In the genomic region with DNA sequence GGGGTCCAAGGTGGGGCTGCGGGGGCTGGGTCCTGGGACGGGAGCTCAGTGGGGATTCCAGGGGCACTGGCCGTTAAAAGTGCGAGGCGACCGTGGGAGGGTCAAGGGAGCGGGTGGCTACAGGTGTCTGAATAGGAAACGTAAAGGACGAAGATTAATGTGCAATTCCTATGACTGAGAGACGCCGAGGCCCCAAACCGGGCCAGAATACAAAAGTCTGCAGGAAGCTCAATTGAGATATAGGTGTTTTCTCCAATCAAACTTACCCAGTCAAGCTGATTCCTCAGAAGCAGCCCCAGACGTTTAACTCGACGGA, we compare ENCODE assay signal across 8 cellular contexts. TPM values are rescaled to one million over a fixed set of nuclear protein-coding genes. Genes with fewer than 3 reads are reported as not detected.
DNase-seq lines count a peak whose midpoint lies in the region; ATAC-seq and TF ChIP-seq lines count a peak whose summit lies in the region.

A gene (minus strand): TSS at position 305 of the 316 bp plus-strand sequence. CDS start 7,247 bp downstream, outside the sequence.

- H3K27me3 ChIP-seq in IMR-90 (ENCODE audit: control insufficient read depth, insufficient read depth, low read length), result no peaks in the 10 kb centered on the region

- H4K8ac ChIP-seq in IMR-90 (ENCODE audit: low read depth in 2 of 2, low read length in 2 of 2), result peak within 1 kb of the TSS; percentile 93 to 98

- peak within 1 kb of the TSS; percentile 98 for H3K14ac ChIP-seq in IMR-90 (replicated peaks; ENCODE audit: low read depth, low read length)

- peak within 1 kb of the TSS; percentile 55; the same call in 1 of the 2 replicates for H2BK20ac ChIP-seq in IMR-90 (ENCODE audit: low read depth, low read length)

- peaks cover 3 to 15% of the 10 kb centered on the region in 2 experiments; a peak in 3 of 4 replicates for H3K79me1 ChIP-seq in IMR-90 (ENCODE audit: low read depth in 1 of 2, low read length in 2 of 2)

- peak within 1 kb of the TSS; percentile 63 for H3K9ac ChIP-seq in IMR-90 (ENCODE audit: low read depth, low read length)

- no peak for TF ChIP-seq RAD21 in IMR-90 (IDR thresholded peaks at IDR 0.05; ENCODE audit: low read length)

- DNase-seq in IMR-90 (no peak), coronary artery (ENCODE audit: low spot score) (peak; percentile 82), mucosa of descending colon (peak in 1 of 3 donors; percentile 71), GM19238 (ENCODE audit: insufficient read length, low spot score) (no peak), GM13976 (ENCODE audit: low spot score) (no peak)
- no peak for DNase-seq in activated effector memory CD4-positive, alpha-beta T cell treated with Interleukin-2 at 50 U/mL for 16 hours

- BruUV-seq in IMR-90 (replicated peaks; lab: Mats Ljungman, UMichigan), result no TSS peak

- H3K4me2 ChIP-seq in IMR-90 (ENCODE audit: low read depth, low read length), result peak within 1 kb of the TSS; percentile 85

- H3K27ac ChIP-seq in IMR-90 (ENCODE audit: insufficient read depth, low read length) (peak within 1 kb of the TSS; percentile 55), coronary artery (peak within 1 kb of the TSS; percentile 63 to 90)

- intact Hi-C loops in IMR-90 (cut with micrococcal nuclease), result loop anchor here (1.0 kb wide), 3 partner anchors 92 to 178 kb away; a partner anchor contains a TSS
- intact Hi-C loops in mucosa of descending colon (cut with DNase I, micrococcal nuclease), result loop anchor here (5.0 kb wide), 1 partner anchor 100 kb away; no protein-coding TSS in a partner anchor

- 0% methylated on average over 3 of the region's 15 CpGs; no CpG with 5 or more reads in 1 of the 2 experiments for WGBS in IMR-90 (ENCODE audit: extremely low coverage in 2 of 2, insufficient read length in 1 of 2), 2 experiments

- peak within 1 kb of the TSS; percentile 84 for H4K91ac ChIP-seq in IMR-90 (ENCODE audit: insufficient read depth, low read depth, low read length)

- POLR2A ChIA-PET in IMR-90 (lab: Charles Lee; ENCODE audit: unreplicated experiment), result interaction anchor here (0.6 to 1.6 kb wide), 5 partner anchors 10 to 131 kb away, joined by 3 to 13 read pairs (median 4); no protein-coding TSS in a partner anchor

- H3K9me3 ChIP-seq in IMR-90 (ENCODE audit: control insufficient read depth, insufficient read depth, low read length), result no peaks in the 10 kb centered on the region
- H3K9me3 ChIP-seq in mucosa of descending colon, result no peaks in the 10 kb centered on the region

- dilution Hi-C loops in IMR-90 (cut with HindIII; ENCODE audit: low sequenced_read_pairs, unreplicated experiment), result no loop called here

- peak within 1 kb of the TSS; percentile 92 for H3K23ac ChIP-seq in IMR-90 (ENCODE audit: low read depth, low read length)

- H4K5ac ChIP-seq in IMR-90 (ENCODE audit: low read depth, low read length), result peak within 1 kb of the TSS; percentile 95

- H4K20me1 ChIP-seq in IMR-90 (ENCODE audit: insufficient read depth, low read length), result no peaks in the 10 kb centered on the region

- peak within 1 kb of the TSS; percentile 40 for H2BK15ac ChIP-seq in IMR-90 (ENCODE audit: low read depth, low read length)

- H2AFZ ChIP-seq in IMR-90 (replicated peaks; ENCODE audit: low read length, poor library complexity), result peak within 1 kb of the TSS; percentile 87

- in situ Hi-C loops in IMR-90 (cut with MboI; ENCODE audit: low sequenced_read_pairs), result loop anchor here (5.0 to 10.0 kb wide), 2 partner anchors 100 to 173 kb away; no protein-coding TSS in a partner anchor
- in situ Hi-C loops in GM13976 (cut with MboI; ENCODE audit: low sequenced_read_pairs, unreplicated experiment), result loop anchor here (5.0 kb wide), 1 partner anchor 100 kb away; no protein-coding TSS in a partner anchor

- H3K4me1 ChIP-seq in IMR-90 (ENCODE audit: control insufficient read depth, insufficient read depth, low read length) (peaks cover 5% of the 10 kb centered on the region), mucosa of descending colon (ENCODE audit: low read depth) (peaks cover 8% of the 10 kb centered on the region)

- H3K4ac ChIP-seq in IMR-90 (ENCODE audit: low read depth, low read length), result peak within 1 kb of the TSS; percentile 91

- peaks cover 7% of the 10 kb centered on the region for H3K9me1 ChIP-seq in IMR-90 (ENCODE audit: insufficient read depth, low read length)

- H2AK5ac ChIP-seq in IMR-90 (ENCODE audit: low read depth, low read length), result peak within 1 kb of the TSS; percentile 91

- peak; percentile 13 for ATAC-seq in GM19372 (IDR thresholded peaks at IDR 0.05; ENCODE audit: low read depth, unreplicated experiment)
- peak; percentile 28 for ATAC-seq in IMR-90 (ENCODE audit: low read depth)
- ATAC-seq in mucosa of descending colon, result no peak
- ATAC-seq in HG02840 (IDR thresholded peaks at IDR 0.05; ENCODE audit: low FRiP score, unreplicated experiment), result no peak

- CTCF ChIA-PET in IMR-90 (lab: Yijun Ruan, JAX), result interaction anchor here (0.5 to 2.8 kb wide), 14 partner anchors 10 to 388 kb away, joined by 3 to 47 read pairs (median 4); a partner anchor contains a TSS

- H2BK120ac ChIP-seq in IMR-90 (ENCODE audit: low read depth, low read length), result peak within 1 kb of the TSS; percentile 76

- H3K4me3 ChIP-seq in IMR-90 (ENCODE audit: insufficient read depth, low read depth, low read length) (peak within 1 kb of the TSS; percentile 48), coronary artery (peak within 1 kb of the TSS; percentile 81), mucosa of descending colon (peak within 1 kb of the TSS; percentile 44)

- H3K36me3 ChIP-seq in IMR-90 (ENCODE audit: control insufficient read depth, insufficient read depth, low read length) (no peaks in the 10 kb centered on the region), mucosa of descending colon (ENCODE audit: low read depth) (no peaks in the 10 kb centered on the region)

- TF ChIP-seq POLR2A in IMR-90 (IDR thresholded peaks at IDR 0.05; ENCODE audit: low read depth, low read length), result no peak

- H2BK5ac ChIP-seq in IMR-90 (ENCODE audit: low read depth, low read length, poor library complexity, severe bottlenecking), result peak within 1 kb of the TSS; percentile 77

- H3K18ac ChIP-seq in IMR-90 (ENCODE audit: low read depth, low read length), result peak within 1 kb of the TSS; percentile 53; the same call in 1 of the 2 replicates

- H2AK9ac ChIP-seq in IMR-90 (replicated peaks; ENCODE audit: low read depth, low read length, poor library complexity), result peak within 1 kb of the TSS; percentile 93

- TF ChIP-seq CTCF in IMR-90 (conservative IDR thresholded peaks at IDR 0.05; ENCODE audit: low read depth, low read length) (no peak), coronary artery (IDR thresholded peaks at IDR 0.05) (no peak), mucosa of descending colon (IDR thresholded peaks at IDR 0.05) (no peak), GM13976 (IDR thresholded peaks at IDR 0.05; ENCODE audit: borderline replicate concordance, control extremely low read depth, extremely low read depth, insufficient read depth, missing control alignments) (no peak)

- peak within 1 kb of the TSS; percentile 63 for H3K56ac ChIP-seq in IMR-90 (ENCODE audit: extremely low read depth, insufficient read depth, low read length)

TF ChIP-seq in IMR-90, 13 proteins besides CTCF, POLR2A, EP300 and RAD21:
- TF ChIP-seq NFE2L2 (IDR thresholded peaks at IDR 0.05; ENCODE audit: low read depth, low read length) (no peak), MXI1 (IDR thresholded peaks at IDR 0.05; ENCODE audit: borderline replicate concordance, low read depth, low read length) (no peak), MAFK (IDR thresholded peaks at IDR 0.05; ENCODE audit: low read depth, low read length) (no peak), BHLHE40 (IDR thresholded peaks at IDR 0.05; ENCODE audit: low read depth, low read length) (no peak), CHD1 (IDR thresholded peaks at IDR 0.05; ENCODE audit: low read depth, low read length) (no peak), FOS (IDR thresholded peaks at IDR 0.05; ENCODE audit: low read depth, low read length) (no peak), SMC3 (IDR thresholded peaks at IDR 0.05; ENCODE audit: low read depth, low read length) (no peak), RCOR1 (IDR thresholded peaks at IDR 0.05; ENCODE audit: insufficient replicate concordance, low read length) (no peak), CEBPB (IDR thresholded peaks at IDR 0.05; ENCODE audit: low read depth, low read length) (no peak), RFX5 (IDR thresholded peaks at IDR 0.05; ENCODE audit: low read depth, low read length) (no peak), MAZ (IDR thresholded peaks at IDR 0.05; ENCODE audit: borderline replicate concordance, low read depth, low read length) (no peak)
- TF ChIP-seq, protein P1, sequence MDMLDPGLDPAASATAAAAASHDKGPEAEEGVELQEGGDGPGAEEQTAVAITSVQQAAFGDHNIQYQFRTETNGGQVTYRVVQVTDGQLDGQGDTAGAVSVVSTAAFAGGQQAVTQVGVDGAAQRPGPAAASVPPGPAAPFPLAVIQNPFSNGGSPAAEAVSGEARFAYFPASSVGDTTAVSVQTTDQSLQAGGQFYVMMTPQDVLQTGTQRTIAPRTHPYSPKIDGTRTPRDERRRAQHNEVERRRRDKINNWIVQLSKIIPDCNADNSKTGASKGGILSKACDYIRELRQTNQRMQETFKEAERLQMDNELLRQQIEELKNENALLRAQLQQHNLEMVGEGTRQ (IDR thresholded peaks at IDR 0.05; ENCODE audit: low read depth, low read length), result no peak
- TF ChIP-seq, protein P2, sequence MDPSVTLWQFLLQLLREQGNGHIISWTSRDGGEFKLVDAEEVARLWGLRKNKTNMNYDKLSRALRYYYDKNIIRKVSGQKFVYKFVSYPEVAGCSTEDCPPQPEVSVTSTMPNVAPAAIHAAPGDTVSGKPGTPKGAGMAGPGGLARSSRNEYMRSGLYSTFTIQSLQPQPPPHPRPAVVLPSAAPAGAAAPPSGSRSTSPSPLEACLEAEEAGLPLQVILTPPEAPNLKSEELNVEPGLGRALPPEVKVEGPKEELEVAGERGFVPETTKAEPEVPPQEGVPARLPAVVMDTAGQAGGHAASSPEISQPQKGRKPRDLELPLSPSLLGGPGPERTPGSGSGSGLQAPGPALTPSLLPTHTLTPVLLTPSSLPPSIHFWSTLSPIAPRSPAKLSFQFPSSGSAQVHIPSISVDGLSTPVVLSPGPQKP (IDR thresholded peaks at IDR 0.05; ENCODE audit: borderline replicate concordance, low read depth, low read length), result no peak

RNA-seq across cellular contexts. Expression of the gene that starts here (rescaled TPM):
- total RNA-seq in IMR-90 (2012; rRNA removed), result 11.9 and 12.2 TPM in 2 replicates
- polyA plus RNA-seq in IMR-90 (2012; rRNA removed), result 7.2 and 8.3 TPM in 2 replicates
- 3.8 and 6.6 TPM in 2 replicates for polyA plus RNA-seq in IMR-90 (2012; cell fraction: cytosol; rRNA removed)
- polyA plus RNA-seq in IMR-90 (2012; cell fraction: nucleus; rRNA removed; ENCODE audit: low replicate concordance), result 5.5 and 9.9 TPM in 2 replicates
- 10 to 100 TPM; 25.8 to 51.8 (median 38.0) TPM for total RNA-seq in mucosa of descending colon

Comparison
In these comparisons a context has a peak if more than half of its experiments do, and no peak if none do; other contexts are left out.
1. ATAC-seq: peak in GM19372 (single experiment) and IMR-90 (single experiment); none in mucosa of descending colon (single experiment) and HG02840 (single experiment).
2. Peak in every context shown above with its lines, with median percentiles within 50 percentile points of each other: H3K4me3 ChIP-seq.